In the genomic region with DNA sequence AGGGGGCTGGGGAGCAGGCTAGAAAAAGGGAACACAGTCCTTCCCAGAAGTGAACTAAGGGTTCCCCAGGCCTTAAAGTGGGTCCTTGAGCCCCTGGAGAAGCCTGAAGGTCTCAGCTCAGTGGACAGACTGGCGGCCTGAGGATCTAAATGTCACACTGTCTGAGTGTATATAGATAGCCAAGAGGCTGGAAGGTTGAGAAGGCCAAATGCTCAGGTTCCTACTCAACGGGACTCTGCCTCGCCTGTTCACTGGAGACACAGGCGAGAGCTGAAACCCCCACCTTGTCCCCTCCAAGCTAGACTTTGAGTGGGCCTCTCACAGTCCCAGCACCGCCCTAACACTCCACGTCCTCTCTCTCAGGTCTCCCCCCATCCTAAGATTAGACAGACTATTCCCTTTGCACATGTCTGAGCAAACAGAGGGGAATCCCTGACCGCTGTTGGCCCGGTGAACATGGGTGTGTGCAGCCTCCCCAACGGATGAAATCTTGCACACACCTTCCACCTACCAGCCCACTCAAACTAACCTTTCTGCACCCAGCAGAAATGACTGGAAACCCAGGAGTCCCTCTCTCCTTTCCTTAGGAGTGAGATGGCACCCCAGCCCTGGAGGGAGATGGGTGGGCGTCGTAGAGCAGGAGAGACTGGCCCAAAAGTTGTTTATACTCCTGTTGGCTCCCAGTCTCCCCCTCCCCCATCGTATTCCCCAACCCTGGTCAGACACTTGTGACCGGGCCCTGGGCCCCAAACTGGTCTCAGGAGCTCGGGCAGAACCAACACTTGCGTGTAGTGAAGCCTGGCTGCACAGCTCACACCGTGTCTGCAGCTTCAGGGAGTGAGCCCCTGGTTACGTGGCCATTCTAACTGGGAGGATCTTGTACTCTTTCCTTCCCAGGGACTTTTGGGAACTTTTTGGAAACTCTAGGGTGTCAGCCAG, we compare ENCODE assay signal across 1 cellular context.
TF ChIP-seq lines count a peak whose summit lies in the region.

No MANE protein-coding gene starts in this region.

TF ChIP-seq in H1, 55 proteins besides CTCF, POLR2A, EP300 and RAD21:
- TF ChIP-seq TAF1 (IDR thresholded peaks at IDR 0.05; ENCODE audit: low read depth, low read length) (no peak), TEAD4 (IDR thresholded peaks at IDR 0.05; ENCODE audit: low read depth, low read length) (no peak), BCL11A (IDR thresholded peaks at IDR 0.05; ENCODE audit: low read depth in 2 of 2, low read length in 2 of 2) (no peak), SP4 (IDR thresholded peaks at IDR 0.05; ENCODE audit: low read length) (no peak), EGR1 (IDR thresholded peaks at IDR 0.05; ENCODE audit: borderline replicate concordance, low read depth, low read length) (no peak), RXRA (IDR thresholded peaks at IDR 0.05; ENCODE audit: insufficient read depth, low read depth, low read length) (no peak), CBX8 (IDR thresholded peaks at IDR 0.05; ENCODE audit: borderline replicate concordance, low read depth, low read length) (no peak), GTF2F1 (IDR thresholded peaks at IDR 0.05; ENCODE audit: borderline replicate concordance, low read depth, low read length) (no peak), POU5F1 (IDR thresholded peaks at IDR 0.05; ENCODE audit: low read depth, low read length) (no peak), SP2 (IDR thresholded peaks at IDR 0.05; ENCODE audit: low read length) (no peak)
